In genomic region chr20:13389115-13389514, GRCh38 we compare ENCODE assay signal across 2 cellular contexts.
"Had no signal": no experiment of that assay in that cellular context is flagged by ENCODE, and none has a peak within 500 bp of the region (broad histone marks: within the 10 kb centered on the region; RNA-seq: fewer than 3 reads in every experiment).

No MANE protein-coding gene starts in this region.

- DNase-seq: GDM1, GF-D8 had no signal
